In the genomic region with DNA sequence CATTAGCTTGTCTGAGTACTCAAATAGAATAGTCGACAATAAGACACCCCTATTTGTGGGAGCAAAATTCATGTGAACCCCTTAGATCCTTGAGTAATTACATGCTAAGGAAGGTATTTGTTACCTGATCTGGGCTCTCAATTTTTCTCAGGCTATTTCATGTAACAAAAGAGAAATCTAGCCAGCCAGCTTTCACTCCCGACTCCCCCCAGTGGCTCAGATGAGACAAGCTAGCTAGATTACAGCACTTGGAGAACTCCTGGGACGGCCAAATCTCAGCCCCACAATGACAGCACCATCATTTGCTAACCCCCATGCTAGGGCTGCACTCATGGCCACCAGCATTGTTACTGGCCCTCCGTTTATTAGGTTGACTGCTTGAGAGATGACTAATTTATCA, we compare ENCODE assay signal across 9 cellular contexts. TPM values are rescaled to one million over a fixed set of nuclear protein-coding genes. Genes with fewer than 3 reads are reported as not detected.
DNase-seq lines count a peak whose midpoint lies in the region; ATAC-seq, FAIRE-seq and TF ChIP-seq lines count a peak whose summit lies in the region.
"Had no signal": no experiment of that assay in that cellular context is flagged by ENCODE, and none has a peak within 500 bp of the region (broad histone marks: within the 10 kb centered on the region; RNA-seq: fewer than 3 reads in every experiment).

No MANE protein-coding gene starts in this region.

- H3K27ac ChIP-seq in mammary epithelial cell (ENCODE audit: insufficient read depth, low read depth, low read length), result no peak overlapping the region

- no peaks in the 10 kb centered on the region for H3K9me3 Mint-ChIP-seq in activated CD4-positive, alpha-beta T cell treated with anti-CD3 and anti-CD28 coated beads, Interleukin-2, amount 10 ng/mL, durations not matched to agents 7 days and 5 days
- H3K9me3 Mint-ChIP-seq: activated naive CD8-positive, alpha-beta T cell treated with anti-CD3 and anti-CD28 coated beads, Interleukin-2, amount 10 ng/mL, durations not matched to agents 7 days and 5 days had no signal

- POLR2A ChIA-PET in activated CD4-positive, alpha-beta T cell treated with anti-CD3 and anti-CD28 coated beads, Interleukin-2, amount 10 ng/mL, durations not matched to agents 7 days and 5 days (lab: Charles Lee), result no interaction called here

- no peaks in the 10 kb centered on the region for H3K27me3 ChIP-seq in mammary epithelial cell (ENCODE audit: insufficient read depth, low read length)

- no peaks in the 10 kb centered on the region for H3K36me3 ChIP-seq in mammary epithelial cell (ENCODE audit: insufficient read depth, low read length)

- in situ Hi-C loops in mammary epithelial cell (cut with MboI; ENCODE audit: low sequenced_read_pairs in 2 of 2), result loop anchor here (5.0 to 10.0 kb wide), 2 partner anchors 98 to 220 kb away; no protein-coding TSS in a partner anchor

- no peaks in the 10 kb centered on the region for H3K9me3 ChIP-seq in mammary epithelial cell (replicated peaks; ENCODE audit: insufficient read depth, low read length)

- CTCF ChIA-PET in activated CD4-positive, alpha-beta T cell treated with anti-CD3 and anti-CD28 coated beads, Interleukin-2, amount 10 ng/mL, durations not matched to agents 7 days and 5 days (lab: Charles Lee), result interaction anchor here (0.6 to 1.0 kb wide), 2 partner anchors 190 to 375 kb away, joined by 3 read pairs; no protein-coding TSS in a partner anchor
- CTCF ChIA-PET in mammary epithelial cell (lab: Charles Lee; ENCODE audit: low non-redundant PET), result interaction anchor here (0.6 to 1.0 kb wide), 5 partner anchors 100 to 220 kb away, joined by 3 to 8 read pairs (median 3); no protein-coding TSS in a partner anchor

- no peak overlapping the region for H3K4me3 ChIP-seq in mammary epithelial cell (replicated peaks in 1 of 3; ENCODE audit: insufficient read depth in 1 of 3, low read depth in 2 of 3, low read length in 3 of 3)

- no peak overlapping the region for H3K9ac ChIP-seq in mammary epithelial cell (ENCODE audit: insufficient read depth, low read length)

- H3K27ac Mint-ChIP-seq in activated CD4-positive, alpha-beta T cell treated with anti-CD3 and anti-CD28 coated beads, Interleukin-2, amount 10 ng/mL, durations not matched to agents 7 days and 5 days, result no peak overlapping the region
- H3K27ac Mint-ChIP-seq: activated naive CD8-positive, alpha-beta T cell treated with anti-CD3 and anti-CD28 coated beads, Interleukin-2, amount 10 ng/mL, durations not matched to agents 7 days and 5 days had no signal

- H4K20me1 ChIP-seq in mammary epithelial cell (ENCODE audit: insufficient read depth, low read length), result no peaks in the 10 kb centered on the region

- peak; percentile 10 for DNase-seq in activated CD4-positive, alpha-beta T cell treated with anti-CD3 and anti-CD28 coated beads, Interleukin-2, amount 10 ng/mL, durations not matched to agents 7 days and 5 days
- DNase-seq in activated CD4-positive, alpha-beta T cell treated with anti-CD3 and anti-CD28 coated beads for 1 hour, result no peak
- DNase-seq in NCI-H1436 (lab: John Stamatoyannopoulos, UW) (peak; percentile 68), mammary epithelial cell (peak; percentile 36), midbrain (lab: John Stamatoyannopoulos, UW) (peak; percentile 43), GM19239 (ENCODE audit: insufficient read length, low spot score) (no peak), DMS79 treated with DMSO at 0.1 percent for 48 hours (lab: John Stamatoyannopoulos, UW) (no peak)
- DNase-seq: activated naive CD8-positive, alpha-beta T cell treated with anti-CD3 and anti-CD28 coated beads, Interleukin-2, amount 10 ng/mL, durations not matched to agents 7 days and 5 days had no signal

- H3K4me2 ChIP-seq in mammary epithelial cell (ENCODE audit: insufficient read depth, low read depth, low read length), result no peak overlapping the region

- H3K4me1 ChIP-seq in mammary epithelial cell (ENCODE audit: insufficient read depth, low read length), result no peaks in the 10 kb centered on the region

- H2AFZ ChIP-seq in mammary epithelial cell (ENCODE audit: low read depth, low read length), result no peak overlapping the region

- peak; percentile 64 to 70 for TF ChIP-seq CTCF in mammary epithelial cell (conservative IDR thresholded peaks at IDR 0.05 in 1 of 2, IDR thresholded peaks at IDR 0.05 in 1 of 2; ENCODE audit: extremely low read depth in 1 of 2, insufficient read depth in 1 of 2, low read depth in 1 of 2, low read length in 2 of 2)

- intact Hi-C loops in mammary epithelial cell (cut with micrococcal nuclease), result no loop called here

- no peaks in the 10 kb centered on the region for H3K36me3 Mint-ChIP-seq in activated CD4-positive, alpha-beta T cell treated with anti-CD3 and anti-CD28 coated beads, Interleukin-2, amount 10 ng/mL, durations not matched to agents 7 days and 5 days (ENCODE audit: low read depth)
- H3K36me3 Mint-ChIP-seq: activated naive CD8-positive, alpha-beta T cell treated with anti-CD3 and anti-CD28 coated beads, Interleukin-2, amount 10 ng/mL, durations not matched to agents 7 days and 5 days had no signal

- no peak for FAIRE-seq in GM19239 (lab: Jason Lieb, UNC)

- no peak overlapping the region for H3K4me3 Mint-ChIP-seq in activated CD4-positive, alpha-beta T cell treated with anti-CD3 and anti-CD28 coated beads, Interleukin-2, amount 10 ng/mL, durations not matched to agents 7 days and 5 days
- H3K4me3 Mint-ChIP-seq: activated naive CD8-positive, alpha-beta T cell treated with anti-CD3 and anti-CD28 coated beads, Interleukin-2, amount 10 ng/mL, durations not matched to agents 7 days and 5 days had no signal

- no peak for ATAC-seq in GM18517 (IDR thresholded peaks at IDR 0.05; ENCODE audit: unreplicated experiment)

- dilution Hi-C loops in mammary epithelial cell (cut with HindIII; ENCODE audit: low sequenced_read_pairs), result no loop called here

- peaks cover 2% of the 10 kb centered on the region for H3K27me3 Mint-ChIP-seq in activated CD4-positive, alpha-beta T cell treated with anti-CD3 and anti-CD28 coated beads, Interleukin-2, amount 10 ng/mL, durations not matched to agents 7 days and 5 days

- no TSS peak for BruUV-seq in mammary epithelial cell (replicated peaks; lab: Mats Ljungman, UMichigan)

- H3K79me2 ChIP-seq in mammary epithelial cell (ENCODE audit: insufficient read depth, low read length), result no peaks in the 10 kb centered on the region

- WGBS in mammary epithelial cell (ENCODE audit: low coverage, missing lambda C conversion rate), result 20% methylated on average over 3 of the region's 4 CpGs

- no peaks in the 10 kb centered on the region for H3K4me1 Mint-ChIP-seq in activated CD4-positive, alpha-beta T cell treated with anti-CD3 and anti-CD28 coated beads, Interleukin-2, amount 10 ng/mL, durations not matched to agents 7 days and 5 days

RNA-seq across cellular contexts. Expression of a gene that starts 41.3 kb away (rescaled TPM):
- not detected for total RNA-seq in activated CD4-positive, alpha-beta T cell treated with anti-CD3 and anti-CD28 coated beads, Interleukin-2, amount 10 ng/mL, durations not matched to agents 7 days and 5 days
- total RNA-seq in mammary epithelial cell, result under 1 TPM in 1 of 2 donors, not detected in 1; 0.33 TPM
- not detected for polyA plus RNA-seq in mammary epithelial cell
- polyA minus RNA-seq in mammary epithelial cell, result not detected
- total RNA-seq: activated naive CD8-positive, alpha-beta T cell treated with anti-CD3 and anti-CD28 coated beads, Interleukin-2, amount 10 ng/mL, durations not matched to agents 7 days and 5 days had no signal

RNA-seq across cellular contexts. Expression of a gene that starts 44.4 kb away (rescaled TPM):
- not detected for total RNA-seq in activated CD4-positive, alpha-beta T cell treated with anti-CD3 and anti-CD28 coated beads, Interleukin-2, amount 10 ng/mL, durations not matched to agents 7 days and 5 days
- under 1 TPM in 1 of 2 donors, not detected in 1; 0.17 TPM for total RNA-seq in mammary epithelial cell
- polyA plus RNA-seq in mammary epithelial cell, result 0.09 TPM
- polyA minus RNA-seq in mammary epithelial cell, result not detected
- total RNA-seq: activated naive CD8-positive, alpha-beta T cell treated with anti-CD3 and anti-CD28 coated beads, Interleukin-2, amount 10 ng/mL, durations not matched to agents 7 days and 5 days had no signal

Comparison
In these comparisons a context has a peak if more than half of its experiments do, and no peak if none do; other contexts are left out.
1. DNase-seq: peak in activated CD4-positive, alpha-beta T cell treated with anti-CD3 and anti-CD28 coated beads, Interleukin-2, amount 10 ng/mL, durations not matched to agents 7 days and 5 days (single experiment), NCI-H1436 (single experiment), mammary epithelial cell (single experiment) and midbrain (single experiment); none in activated CD4-positive, alpha-beta T cell treated with anti-CD3 and anti-CD28 coated beads for 1 hour (single experiment), GM19239 (single experiment) and DMS79 treated with DMSO at 0.1 percent for 48 hours (single experiment).